Comparison of ENCODE assay signal across 8 cellular contexts in the genomic region with DNA sequence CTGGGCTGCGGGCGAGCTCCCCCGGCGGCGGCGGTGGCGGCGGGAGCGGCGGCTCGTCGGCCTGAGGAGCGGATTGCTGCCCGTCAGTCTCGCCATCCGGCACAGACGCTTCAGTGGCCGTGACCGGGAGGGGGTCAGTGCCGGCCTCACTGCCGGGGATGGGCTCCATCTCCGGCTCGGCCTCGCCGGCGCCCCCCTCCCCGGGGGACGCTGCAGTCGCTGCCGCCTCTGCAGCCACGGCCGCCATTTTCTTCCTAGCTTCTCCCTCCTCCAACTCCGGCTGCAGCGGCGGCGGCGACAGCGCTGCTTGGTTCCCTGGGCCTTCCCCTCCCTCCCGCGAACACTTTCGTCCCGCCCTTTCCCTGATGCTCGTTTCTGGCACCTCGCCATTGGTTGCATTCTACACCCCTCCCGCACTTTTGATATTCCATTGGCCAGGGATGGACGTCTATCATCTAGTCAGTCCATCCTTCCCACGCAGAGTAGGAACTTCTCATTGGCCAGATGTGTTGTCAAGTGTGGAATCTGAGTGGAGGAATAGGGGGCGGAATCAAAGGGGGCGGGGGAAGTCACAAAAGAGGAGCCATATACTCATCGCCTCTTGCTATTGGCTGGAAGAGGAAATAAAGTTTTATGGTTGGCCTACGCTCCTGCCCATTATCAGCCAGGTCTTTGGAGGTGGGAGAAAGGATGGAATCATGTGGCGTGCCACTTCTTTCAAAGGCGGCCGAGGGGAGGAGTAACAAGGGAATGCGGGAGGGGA. TPM values are rescaled to one million over a fixed set of nuclear protein-coding genes. Genes with fewer than 3 reads are reported as not detected.
DNase-seq lines count a peak whose midpoint lies in the region; ATAC-seq and TF ChIP-seq lines count a peak whose summit lies in the region.

A gene with protein sequence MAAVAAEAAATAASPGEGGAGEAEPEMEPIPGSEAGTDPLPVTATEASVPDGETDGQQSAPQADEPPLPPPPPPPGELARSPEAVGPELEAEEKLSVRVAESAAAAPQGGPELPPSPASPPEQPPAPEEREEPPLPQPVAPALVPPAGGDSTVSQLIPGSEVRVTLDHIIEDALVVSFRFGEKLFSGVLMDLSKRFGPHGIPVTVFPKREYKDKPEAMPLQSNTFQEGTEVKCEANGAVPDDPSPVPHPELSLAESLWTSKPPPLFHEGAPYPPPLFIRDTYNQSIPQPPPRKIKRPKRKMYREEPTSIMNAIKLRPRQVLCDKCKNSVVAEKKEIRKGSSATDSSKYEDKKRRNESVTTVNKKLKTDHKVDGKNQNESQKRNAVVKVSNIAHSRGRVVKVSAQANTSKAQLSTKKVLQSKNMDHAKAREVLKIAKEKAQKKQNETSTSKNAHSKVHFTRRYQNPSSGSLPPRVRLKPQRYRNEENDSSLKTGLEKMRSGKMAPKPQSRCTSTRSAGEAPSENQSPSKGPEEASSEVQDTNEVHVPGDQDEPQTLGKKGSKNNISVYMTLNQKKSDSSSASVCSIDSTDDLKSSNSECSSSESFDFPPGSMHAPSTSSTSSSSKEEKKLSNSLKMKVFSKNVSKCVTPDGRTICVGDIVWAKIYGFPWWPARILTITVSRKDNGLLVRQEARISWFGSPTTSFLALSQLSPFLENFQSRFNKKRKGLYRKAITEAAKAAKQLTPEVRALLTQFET (minus strand): TSS at position 309 of the 763 bp plus-strand sequence. CDS start 62 bp downstream, at position 247.

- peak within 1 kb of the TSS; percentile 93 for H2AFZ ChIP-seq in PC-3 (ENCODE audit: low read length)

- peaks cover 6% of the 10 kb centered on the region; the same call in 1 of the 2 replicates for H3K36me3 ChIP-seq in PC-3 (ENCODE audit: low read depth, low read length)

- H3F3A ChIP-seq in PC-3 (ENCODE audit: low read length, unreplicated experiment), result no peaks in the 10 kb centered on the region

- H3K27me3 ChIP-seq in PC-3 (ENCODE audit: low read length) (no peaks in the 10 kb centered on the region), mononuclear cell (ENCODE audit: insufficient read depth, low read length) (no peaks in the 10 kb centered on the region)

- no peaks in the 10 kb centered on the region for H3K9me2 ChIP-seq in PC-3 (replicated peaks; ENCODE audit: low read length)

- DNase-seq in DMS153 treated with DMSO at 0.1 percent for 48 hours (lab: John Stamatoyannopoulos, UW; ENCODE audit: unreplicated experiment) (peak; percentile 76), PC-3 (peak; percentile 100), activated T-cell treated with anti-CD3 and anti-CD28 coated beads for 48 hours (ENCODE audit: low read depth) (peak; percentile 89), epithelial cell of esophagus (ENCODE audit: low read depth) (peak; percentile 100)
- peak; percentile 87 to 95 for DNase-seq in stimulated activated CD8-positive, alpha-beta memory T cell treated with anti-CD3 and anti-CD28 coated beads, Interleukin-4, amount 100 ng/mL, for 1 hour (ENCODE audit: low read depth in 2 of 2, low spot score in 1 of 2)

- BruUV-seq in PC-3 (replicated peaks; lab: Mats Ljungman, UMichigan), result no TSS peak

- no peak for TF ChIP-seq RAD21 in Ishikawa (IDR thresholded peaks at IDR 0.05; ENCODE audit: low read depth)

- H3K4me3 ChIP-seq in PC-3 (ENCODE audit: low read length), result peak within 1 kb of the TSS; percentile 99
- peak within 1 kb of the TSS; percentile 72 for H3K4me3 ChIP-seq in epithelial cell of esophagus (ENCODE audit: low read length)
- H3K4me3 ChIP-seq in mononuclear cell (ENCODE audit: low read length), result peak within 1 kb of the TSS; percentile 93

- H3K79me2 ChIP-seq in PC-3 (ENCODE audit: low read length), result peaks cover 28% of the 10 kb centered on the region

- H4K20me1 ChIP-seq in PC-3 (ENCODE audit: low read length), result no peaks in the 10 kb centered on the region

- CTCF ChIA-PET in PC-3 (lab: Charles Lee), result interaction anchor here (0.6 to 1.6 kb wide), 4 partner anchors 39 to 99 kb away, joined by 3 to 4 read pairs (median 3); no protein-coding TSS in a partner anchor

- TF ChIP-seq EP300 in Ishikawa (IDR thresholded peaks at IDR 0.05; ENCODE audit: borderline replicate concordance), result no peak

- intact Hi-C loops in PC-3 (cut with micrococcal nuclease), result loop anchor here (1.0 to 5.0 kb wide), 5 partner anchors 36 to 110 kb away; a partner anchor contains a TSS

- ATAC-seq in GM21576 (IDR thresholded peaks at IDR 0.05; ENCODE audit: unreplicated experiment), result peak; percentile 91
- peak; percentile 93 for ATAC-seq in PC-3

- peak within 1 kb of the TSS; percentile 82 for H3K4me2 ChIP-seq in PC-3 (ENCODE audit: low read length)

- TF ChIP-seq CTCF in PC-3 (conservative IDR thresholded peaks at IDR 0.05; ENCODE audit: low read depth, low read length) (no peak; the same call in 1 of the 2 replicates), epithelial cell of esophagus (IDR thresholded peaks at IDR 0.05; ENCODE audit: insufficient read depth, low read depth, low read length, missing control alignments) (no peak)

- H3K4me1 ChIP-seq in PC-3 (ENCODE audit: insufficient read depth, low read length) (peaks cover 6% of the 10 kb centered on the region; the same call in 1 of the 2 replicates), mononuclear cell (ENCODE audit: insufficient read depth, low read length) (peaks cover 18% of the 10 kb centered on the region)

- H3K9me3 ChIP-seq in PC-3 (ENCODE audit: low read length) (no peaks in the 10 kb centered on the region), mononuclear cell (ENCODE audit: low read depth, low read length) (no peaks in the 10 kb centered on the region)

- peak within 1 kb of the TSS; percentile 44 for H3K27ac ChIP-seq in PC-3 (ENCODE audit: low read length)

- peak within 1 kb of the TSS; percentile 96 for H3K9ac ChIP-seq in PC-3 (ENCODE audit: low read length)

- POLR2A ChIA-PET in PC-3 (lab: Charles Lee; ENCODE audit: unreplicated experiment), result no interaction called here

TF ChIP-seq in Ishikawa, 13 proteins besides CTCF, POLR2A, EP300 and RAD21:
- TF ChIP-seq TAF1 (IDR thresholded peaks at IDR 0.05; ENCODE audit: low read depth) (peak; percentile 97), CREB1 (IDR thresholded peaks at IDR 0.05; ENCODE audit: low read depth) (peak; percentile 82), CEBPB (IDR thresholded peaks at IDR 0.05) (no peak; the same call in 1 of the 2 replicates), YY1 (IDR thresholded peaks at IDR 0.05; ENCODE audit: low read depth) (peak; percentile 93), EGR1 (IDR thresholded peaks at IDR 0.05) (no peak)
- TF ChIP-seq, protein P1, sequence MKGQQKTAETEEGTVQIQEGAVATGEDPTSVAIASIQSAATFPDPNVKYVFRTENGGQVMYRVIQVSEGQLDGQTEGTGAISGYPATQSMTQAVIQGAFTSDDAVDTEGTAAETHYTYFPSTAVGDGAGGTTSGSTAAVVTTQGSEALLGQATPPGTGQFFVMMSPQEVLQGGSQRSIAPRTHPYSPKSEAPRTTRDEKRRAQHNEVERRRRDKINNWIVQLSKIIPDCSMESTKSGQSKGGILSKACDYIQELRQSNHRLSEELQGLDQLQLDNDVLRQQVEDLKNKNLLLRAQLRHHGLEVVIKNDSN (IDR thresholded peaks at IDR 0.05), result peak; percentile 74
- TF ChIP-seq, protein P2, sequence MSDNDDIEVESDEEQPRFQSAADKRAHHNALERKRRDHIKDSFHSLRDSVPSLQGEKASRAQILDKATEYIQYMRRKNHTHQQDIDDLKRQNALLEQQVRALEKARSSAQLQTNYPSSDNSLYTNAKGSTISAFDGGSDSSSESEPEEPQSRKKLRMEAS (IDR thresholded peaks at IDR 0.05), result peak; percentile 75

RNA-seq across cellular contexts. Expression of the gene that starts here (rescaled TPM):
- total RNA-seq in PC-3 (2014; rRNA removed) (14.2 and 15.3 TPM in 2 replicates), mononuclear cell (21.8 TPM)

Comparison
In these comparisons a context has a peak if more than half of its experiments do, and no peak if none do; other contexts are left out.
1. Peak in every context shown above with its lines: DNase-seq, ATAC-seq, H3K4me3 ChIP-seq and H3K27ac ChIP-seq.